1 cellular context compared by ENCODE assay signal in the genomic region with DNA sequence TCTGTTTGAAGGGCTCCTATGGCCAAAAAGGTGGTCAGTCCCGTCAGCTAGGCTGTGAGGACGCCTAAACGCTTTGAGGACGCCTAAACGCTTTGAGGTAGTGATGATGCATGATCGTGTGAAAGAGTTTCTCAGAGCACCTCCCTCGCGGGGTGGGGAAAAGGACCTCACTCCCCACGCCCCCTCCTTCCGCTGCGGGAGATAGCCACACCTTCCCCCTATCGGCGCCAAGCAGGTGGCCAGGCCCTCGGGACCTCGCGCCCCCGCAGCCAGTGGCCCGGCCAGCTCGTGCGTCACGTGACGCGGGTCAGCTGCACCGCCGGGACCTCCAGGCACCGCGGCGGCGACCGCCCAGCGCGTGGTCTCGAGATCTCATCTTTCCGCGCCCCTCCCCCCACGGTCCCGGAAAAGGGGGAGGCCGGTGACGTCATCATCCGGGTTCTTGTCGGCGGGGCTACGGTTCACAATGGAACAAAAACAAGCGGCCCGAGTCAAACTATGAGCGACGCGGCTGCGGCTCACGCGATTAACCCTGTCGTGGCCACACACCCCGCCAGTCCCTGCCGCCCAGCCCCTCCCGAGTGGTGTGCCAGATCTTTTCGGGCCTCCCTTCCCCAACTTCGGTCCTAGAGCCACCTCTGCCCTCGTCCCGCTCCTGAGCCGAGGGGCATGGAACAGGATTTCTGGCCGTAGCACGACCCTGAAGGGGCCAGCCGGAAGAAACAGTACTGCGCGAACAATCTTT.
TF ChIP-seq lines count a peak whose summit lies in the region.

No MANE protein-coding gene starts in this region.

TF ChIP-seq in K562, 482 proteins besides CTCF, POLR2A, EP300 and RAD21 (continued from another document and continues in another):
- TF ChIP-seq, protein P1, sequence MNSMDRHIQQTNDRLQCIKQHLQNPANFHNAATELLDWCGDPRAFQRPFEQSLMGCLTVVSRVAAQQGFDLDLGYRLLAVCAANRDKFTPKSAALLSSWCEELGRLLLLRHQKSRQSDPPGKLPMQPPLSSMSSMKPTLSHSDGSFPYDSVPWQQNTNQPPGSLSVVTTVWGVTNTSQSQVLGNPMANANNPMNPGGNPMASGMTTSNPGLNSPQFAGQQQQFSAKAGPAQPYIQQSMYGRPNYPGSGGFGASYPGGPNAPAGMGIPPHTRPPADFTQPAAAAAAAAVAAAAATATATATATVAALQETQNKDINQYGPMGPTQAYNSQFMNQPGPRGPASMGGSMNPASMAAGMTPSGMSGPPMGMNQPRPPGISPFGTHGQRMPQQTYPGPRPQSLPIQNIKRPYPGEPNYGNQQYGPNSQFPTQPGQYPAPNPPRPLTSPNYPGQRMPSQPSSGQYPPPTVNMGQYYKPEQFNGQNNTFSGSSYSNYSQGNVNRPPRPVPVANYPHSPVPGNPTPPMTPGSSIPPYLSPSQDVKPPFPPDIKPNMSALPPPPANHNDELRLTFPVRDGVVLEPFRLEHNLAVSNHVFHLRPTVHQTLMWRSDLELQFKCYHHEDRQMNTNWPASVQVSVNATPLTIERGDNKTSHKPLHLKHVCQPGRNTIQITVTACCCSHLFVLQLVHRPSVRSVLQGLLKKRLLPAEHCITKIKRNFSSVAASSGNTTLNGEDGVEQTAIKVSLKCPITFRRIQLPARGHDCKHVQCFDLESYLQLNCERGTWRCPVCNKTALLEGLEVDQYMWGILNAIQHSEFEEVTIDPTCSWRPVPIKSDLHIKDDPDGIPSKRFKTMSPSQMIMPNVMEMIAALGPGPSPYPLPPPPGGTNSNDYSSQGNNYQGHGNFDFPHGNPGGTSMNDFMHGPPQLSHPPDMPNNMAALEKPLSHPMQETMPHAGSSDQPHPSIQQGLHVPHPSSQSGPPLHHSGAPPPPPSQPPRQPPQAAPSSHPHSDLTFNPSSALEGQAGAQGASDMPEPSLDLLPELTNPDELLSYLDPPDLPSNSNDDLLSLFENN (IDR thresholded peaks at IDR 0.05; ENCODE audit: low read depth in 2 of 2, low read length in 2 of 2) = peak in 1 of 2 experiments; percentile 52; a peak in 1 of 4 replicates
- TF ChIP-seq TOE1 (IDR thresholded peaks at IDR 0.05; ENCODE audit: borderline replicate concordance) (peak; percentile 99), TOE1 (CRISPR knock-in tag; IDR thresholded peaks at IDR 0.05; ENCODE audit: borderline replicate concordance, low read depth) (0 out of 2 replicates have a peak, but pooled peaks have one; percentile 70), MAZ (CRISPR knock-in tag; conservative IDR thresholded peaks at IDR 0.05 in 1 of 2, IDR thresholded peaks at IDR 0.05 in 1 of 2) (peak in 1 of 2 experiments; percentile 92; a peak in 3 of 4 replicates), BDP1 (IDR thresholded peaks at IDR 0.05; ENCODE audit: insufficient read depth, insufficient read length) (no peak), SREBF1 (IDR thresholded peaks at IDR 0.05; ENCODE audit: borderline replicate concordance, low read depth, low read length) (peak; percentile 59; the same call in 1 of the 2 replicates), ZNF165 (CRISPR knock-in tag; IDR thresholded peaks at IDR 0.05; ENCODE audit: borderline replicate concordance) (peak; percentile 71; the same call in 1 of the 2 replicates), ZNF354B (CRISPR knock-in tag; IDR thresholded peaks at IDR 0.05) (no peak), ZNF23 (CRISPR knock-in tag; IDR thresholded peaks at IDR 0.05) (no peak), FOXA3 (CRISPR knock-in tag; conservative IDR thresholded peaks at IDR 0.05 in 1 of 2, IDR thresholded peaks at IDR 0.05 in 1 of 2) (peak in 1 of 2 experiments; percentile 57; a peak in 1 of 4 replicates), MLX (CRISPR knock-in tag; conservative IDR thresholded peaks at IDR 0.05) (0 out of 4 replicates have a peak, but pooled peaks of 1 of the 2 experiments have one; percentile 21), ZNF217 (CRISPR knock-in tag; IDR thresholded peaks at IDR 0.05) (no peak), NR3C1 (CRISPR knock-in tag; IDR thresholded peaks at IDR 0.05) (no peak), DEAF1 (CRISPR knock-in tag; IDR thresholded peaks at IDR 0.05) (no peak), ZBED1 (IDR thresholded peaks at IDR 0.05) (no peak; the same call in 1 of the 2 replicates), ZKSCAN3 (CRISPR knock-in tag; IDR thresholded peaks at IDR 0.05) (no peak), E2F8 (IDR thresholded peaks at IDR 0.05; ENCODE audit: low read depth, partially characterized antibody) (no peak), TEAD1 (CRISPR knock-in tag; IDR thresholded peaks at IDR 0.05) (peak; percentile 10 to 24; a peak in 1 of 4 replicates), POLR2G (IDR thresholded peaks at IDR 0.05; ENCODE audit: low read depth, low read length) (peak; percentile 81), MITF (IDR thresholded peaks at IDR 0.05) (peak; percentile 99), EWSR1 (IDR thresholded peaks at IDR 0.05; ENCODE audit: borderline replicate concordance, low read depth, partially characterized antibody) (no peak), PRMT5 (CRISPR knock-in tag; IDR thresholded peaks at IDR 0.05) (no peak), ARHGAP35 (IDR thresholded peaks at IDR 0.05; ENCODE audit: partially characterized antibody) (no peak), ZBTB17 (CRISPR knock-in tag; IDR thresholded peaks at IDR 0.05) (peak; percentile 65), ZNF133 (CRISPR knock-in tag; IDR thresholded peaks at IDR 0.05) (no peak), CREB3L1 (IDR thresholded peaks at IDR 0.05; ENCODE audit: borderline replicate concordance, low read depth) (peak; percentile 66), KAT2B (IDR thresholded peaks at IDR 0.05; ENCODE audit: low read depth, low read length) (no peak), ZNF778 (CRISPR knock-in tag; IDR thresholded peaks at IDR 0.05) (no peak), ZNF77 (CRISPR knock-in tag; IDR thresholded peaks at IDR 0.05) (no peak), ZNF197 (CRISPR knock-in tag; IDR thresholded peaks at IDR 0.05; ENCODE audit: low read depth) (no peak), IRF9 (tag; IDR thresholded peaks at IDR 0.05) (no peak), PHB2 (IDR thresholded peaks at IDR 0.05; ENCODE audit: low read depth) (no peak), SAFB (IDR thresholded peaks at IDR 0.05; ENCODE audit: borderline replicate concordance, low read depth, low read length) (no peak)
- TF ChIP-seq, protein P2, sequence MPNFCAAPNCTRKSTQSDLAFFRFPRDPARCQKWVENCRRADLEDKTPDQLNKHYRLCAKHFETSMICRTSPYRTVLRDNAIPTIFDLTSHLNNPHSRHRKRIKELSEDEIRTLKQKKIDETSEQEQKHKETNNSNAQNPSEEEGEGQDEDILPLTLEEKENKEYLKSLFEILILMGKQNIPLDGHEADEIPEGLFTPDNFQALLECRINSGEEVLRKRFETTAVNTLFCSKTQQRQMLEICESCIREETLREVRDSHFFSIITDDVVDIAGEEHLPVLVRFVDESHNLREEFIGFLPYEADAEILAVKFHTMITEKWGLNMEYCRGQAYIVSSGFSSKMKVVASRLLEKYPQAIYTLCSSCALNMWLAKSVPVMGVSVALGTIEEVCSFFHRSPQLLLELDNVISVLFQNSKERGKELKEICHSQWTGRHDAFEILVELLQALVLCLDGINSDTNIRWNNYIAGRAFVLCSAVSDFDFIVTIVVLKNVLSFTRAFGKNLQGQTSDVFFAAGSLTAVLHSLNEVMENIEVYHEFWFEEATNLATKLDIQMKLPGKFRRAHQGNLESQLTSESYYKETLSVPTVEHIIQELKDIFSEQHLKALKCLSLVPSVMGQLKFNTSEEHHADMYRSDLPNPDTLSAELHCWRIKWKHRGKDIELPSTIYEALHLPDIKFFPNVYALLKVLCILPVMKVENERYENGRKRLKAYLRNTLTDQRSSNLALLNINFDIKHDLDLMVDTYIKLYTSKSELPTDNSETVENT (CRISPR knock-in tag; IDR thresholded peaks at IDR 0.05) = no peak
- TF ChIP-seq, protein P3, sequence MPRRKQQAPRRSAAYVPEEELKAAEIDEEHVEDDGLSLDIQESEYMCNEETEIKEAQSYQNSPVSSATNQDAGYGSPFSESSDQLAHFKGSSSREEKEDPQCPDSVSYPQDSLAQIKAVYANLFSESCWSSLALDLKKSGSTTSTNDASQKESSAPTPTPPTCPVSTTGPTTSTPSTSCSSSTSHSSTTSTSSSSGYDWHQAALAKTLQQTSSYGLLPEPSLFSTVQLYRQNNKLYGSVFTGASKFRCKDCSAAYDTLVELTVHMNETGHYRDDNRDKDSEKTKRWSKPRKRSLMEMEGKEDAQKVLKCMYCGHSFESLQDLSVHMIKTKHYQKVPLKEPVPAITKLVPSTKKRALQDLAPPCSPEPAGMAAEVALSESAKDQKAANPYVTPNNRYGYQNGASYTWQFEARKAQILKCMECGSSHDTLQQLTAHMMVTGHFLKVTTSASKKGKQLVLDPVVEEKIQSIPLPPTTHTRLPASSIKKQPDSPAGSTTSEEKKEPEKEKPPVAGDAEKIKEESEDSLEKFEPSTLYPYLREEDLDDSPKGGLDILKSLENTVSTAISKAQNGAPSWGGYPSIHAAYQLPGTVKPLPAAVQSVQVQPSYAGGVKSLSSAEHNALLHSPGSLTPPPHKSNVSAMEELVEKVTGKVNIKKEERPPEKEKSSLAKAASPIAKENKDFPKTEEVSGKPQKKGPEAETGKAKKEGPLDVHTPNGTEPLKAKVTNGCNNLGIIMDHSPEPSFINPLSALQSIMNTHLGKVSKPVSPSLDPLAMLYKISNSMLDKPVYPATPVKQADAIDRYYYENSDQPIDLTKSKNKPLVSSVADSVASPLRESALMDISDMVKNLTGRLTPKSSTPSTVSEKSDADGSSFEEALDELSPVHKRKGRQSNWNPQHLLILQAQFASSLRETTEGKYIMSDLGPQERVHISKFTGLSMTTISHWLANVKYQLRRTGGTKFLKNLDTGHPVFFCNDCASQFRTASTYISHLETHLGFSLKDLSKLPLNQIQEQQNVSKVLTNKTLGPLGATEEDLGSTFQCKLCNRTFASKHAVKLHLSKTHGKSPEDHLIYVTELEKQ (CRISPR knock-in tag; IDR thresholded peaks at IDR 0.05) = 0 out of 2 replicates have a peak, but pooled peaks have one; percentile 61
